In genomic region chr6:143564484-143565017, GRCh38 we compare ENCODE assay signal across 21 cellular contexts. TPM values are rescaled to one million over a fixed set of nuclear protein-coding genes. Genes with fewer than 3 reads are reported as not detected.
A peak's percentile ranks its signal among the peaks of the same experiment; 100 is the strongest.
DNase-seq lines count a peak whose midpoint lies in the region; ATAC-seq, FAIRE-seq and TF ChIP-seq lines count a peak whose summit lies in the region.
"Had no signal": no experiment of that assay in that cellular context is flagged by ENCODE, and none has a peak within 500 bp of the region (broad histone marks: within the 10 kb centered on the region; RNA-seq: fewer than 3 reads in every experiment).

No MANE protein-coding gene starts in this region.

- H3K27ac ChIP-seq in HepG2 (ENCODE audit: extremely low read length, insufficient read depth, low read length): no peak overlapping the region
- no peak overlapping the region for H3K27ac ChIP-seq in right lobe of liver
- H3K27ac ChIP-seq in right cardiac atrium (ENCODE audit: low read length): no peak overlapping the region
- H3K27ac ChIP-seq: PC-9 had no signal

- DNase-seq in HepG2 (ENCODE audit: low spot score): no peak
- no peak for DNase-seq in right lobe of liver
- DNase-seq in fibroblast of gingiva (ENCODE audit: low read depth): peak; percentile 46
- DNase-seq in right cardiac atrium: peak; percentile 60 to 64 (median 60)
- DNase-seq in NCI-H1436 (lab: John Stamatoyannopoulos, UW): no peak
- no peak for DNase-seq in COLO829 (ENCODE audit: low spot score)
- DNase-seq in HK-2 (ENCODE audit: unreplicated experiment): no peak
- DNase-seq in activated CD4-positive, alpha-beta memory T cell treated with anti-CD3 and anti-CD28 coated beads for 36 hours: no peak
- DNase-seq: BE2C, EL, GF-D8, KG1, NCI-H1092 treated with DMSO at 0.1 percent for 48 hours, NCI-H146, NCI-H2029, NCI-H226, NCI-H510A treated with DMSO at 0.1 percent for 48 hours, NCI-H748 treated with DMSO at 0.1 percent for 48 hours, PC-9, RPMI8226 had no signal

- no peak for TF ChIP-seq RAD21 in HepG2 (CRISPR knock-in tag; IDR thresholded peaks at IDR 0.05)

- H3K9me3 ChIP-seq in HepG2 (ENCODE audit: low read length): no peaks in the 10 kb centered on the region
- no peaks in the 10 kb centered on the region for H3K9me3 ChIP-seq in right lobe of liver
- H3K9me3 ChIP-seq in right cardiac atrium (ENCODE audit: control insufficient read depth, low read length): no peaks in the 10 kb centered on the region
- H3K9me3 ChIP-seq: BE2C had no signal

- H3K9ac ChIP-seq in HepG2 (ENCODE audit: insufficient read depth, low read depth, low read length): no peak overlapping the region

- ATAC-seq in HepG2 (no peak), right lobe of liver (no peak), right cardiac atrium (peak; percentile 73 to 90)

- no peaks in the 10 kb centered on the region for H3K4me1 ChIP-seq in HepG2 (ENCODE audit: insufficient read depth, low read length)
- no peaks in the 10 kb centered on the region for H3K4me1 ChIP-seq in right lobe of liver
- H3K4me1 ChIP-seq in right cardiac atrium (ENCODE audit: control insufficient read depth, insufficient read depth, low read length): no peaks in the 10 kb centered on the region
- H3K4me1 ChIP-seq: BE2C had no signal

- FAIRE-seq in HepG2 (lab: Jason Lieb, UNC): no peak
- FAIRE-seq: H54 had no signal

- BruUV-seq in HepG2 (replicated peaks; lab: Mats Ljungman, UMichigan): no TSS peak

- H3K36me3 ChIP-seq in HepG2 (replicated peaks in 1 of 2; ENCODE audit: control insufficient read depth in 1 of 2, insufficient read depth in 2 of 2, low read length in 2 of 2): no peaks in the 10 kb centered on the region
- H3K36me3 ChIP-seq in right lobe of liver: no peaks in the 10 kb centered on the region
- H3K36me3 ChIP-seq: BE2C had no signal

- peaks cover 6% of the 10 kb centered on the region for H3K36me3 Mint-ChIP-seq in activated CD4-positive, alpha-beta memory T cell treated with anti-CD3 and anti-CD28 coated beads for 36 hours

- WGBS in HepG2 (ENCODE audit: low lambda C conversion rate): 84% methylated on average over 6 of the region's 6 CpGs
- WGBS in right lobe of liver (ENCODE audit: insufficient coverage, low coverage, low lambda C conversion rate, missing lambda C conversion rate): 64% methylated on average over 3 of the region's 6 CpGs
- 61% methylated on average over 6 of the region's 6 CpGs for WGBS in right cardiac atrium

- no peak for TF ChIP-seq CTCF in HepG2 (CRISPR knock-in tag; IDR thresholded peaks at IDR 0.05)
- TF ChIP-seq CTCF in right lobe of liver (IDR thresholded peaks at IDR 0.05): no peak

- H3K27me3 Mint-ChIP-seq in activated CD4-positive, alpha-beta memory T cell treated with anti-CD3 and anti-CD28 coated beads for 36 hours: no peaks in the 10 kb centered on the region

- H3K4me3 ChIP-seq in HepG2 (replicated peaks in 1 of 3; ENCODE audit: insufficient read depth in 1 of 3, low read depth in 2 of 3, low read length in 3 of 3): no peak overlapping the region
- no peak overlapping the region for H3K4me3 ChIP-seq in right lobe of liver
- no peak overlapping the region for H3K4me3 ChIP-seq in right cardiac atrium (ENCODE audit: low read length)
- H3K4me3 ChIP-seq: PC-9 had no signal

- no peaks in the 10 kb centered on the region for H4K20me1 ChIP-seq in HepG2 (ENCODE audit: insufficient read depth, low read length)

- H3K79me2 ChIP-seq in HepG2 (ENCODE audit: insufficient read depth, low read length): no peaks in the 10 kb centered on the region

- POLR2A ChIA-PET in HepG2 (lab: Yijun Ruan, JAX): no interaction called here
- POLR2A ChIA-PET in activated CD4-positive, alpha-beta memory T cell treated with anti-CD3 and anti-CD28 coated beads for 36 hours (lab: Charles Lee): no interaction called here

- CTCF ChIA-PET in HepG2 (lab: Yijun Ruan, JAX; ENCODE audit: low intra/inter-chr PET ratio, low total read pairs): no interaction called here
- CTCF ChIA-PET in activated CD4-positive, alpha-beta memory T cell treated with anti-CD3 and anti-CD28 coated beads for 36 hours (lab: Charles Lee): interaction anchor here (0.9 to 1.8 kb wide), 2 partner anchors 11 to 449 kb away, joined by 3 to 4 read pairs; no protein-coding TSS in a partner anchor

- peaks cover 50% of the 10 kb centered on the region for H3K4me1 Mint-ChIP-seq in activated CD4-positive, alpha-beta memory T cell treated with anti-CD3 and anti-CD28 coated beads for 36 hours (ENCODE audit: low read depth)

- TF ChIP-seq POLR2A in HepG2 (IDR thresholded peaks at IDR 0.05; ENCODE audit: insufficient read depth in 1 of 2, low read depth in 2 of 2, low read length in 2 of 2) (no peak), right lobe of liver (IDR thresholded peaks at IDR 0.05) (no peak)

- H3K4me3 Mint-ChIP-seq in activated CD4-positive, alpha-beta memory T cell treated with anti-CD3 and anti-CD28 coated beads for 36 hours: no peak overlapping the region

- intact Hi-C loops in HepG2 (cut with micrococcal nuclease; ENCODE audit: unreplicated experiment) (no loop called here), right lobe of liver (cut with DNase I) (no loop called here), right cardiac atrium (cut with DNase I) (no loop called here)
- intact Hi-C loops in activated CD4-positive, alpha-beta memory T cell treated with anti-CD3 and anti-CD28 coated beads for 36 hours (cut with micrococcal nuclease): loop anchor here (5.0 kb wide), 2 partner anchors 112 to 498 kb away; partner anchors contain the start of genes ADAT2 and PEX3

- TF ChIP-seq EP300 in HepG2 (IDR thresholded peaks at IDR 0.05; ENCODE audit: low read depth in 2 of 2, low read length in 2 of 2): no peak
- no peak for TF ChIP-seq EP300 in HepG2 (CRISPR knock-in tag; IDR thresholded peaks at IDR 0.05; ENCODE audit: borderline replicate concordance)

- no peak overlapping the region for H3K27ac Mint-ChIP-seq in activated CD4-positive, alpha-beta memory T cell treated with anti-CD3 and anti-CD28 coated beads for 36 hours

- H3K27me3 ChIP-seq in HepG2 (ENCODE audit: control insufficient read depth in 1 of 2, insufficient read depth in 2 of 2, low read length in 2 of 2) (no peaks in the 10 kb centered on the region), right lobe of liver (no peaks in the 10 kb centered on the region), right cardiac atrium (ENCODE audit: control insufficient read depth, insufficient read depth) (no peaks in the 10 kb centered on the region)
- H3K27me3 ChIP-seq: BE2C had no signal

- H3K9me3 Mint-ChIP-seq in activated CD4-positive, alpha-beta memory T cell treated with anti-CD3 and anti-CD28 coated beads for 36 hours: no peaks in the 10 kb centered on the region

- H2AFZ ChIP-seq in HepG2 (ENCODE audit: low read length): no peak overlapping the region
- H2AFZ ChIP-seq: PC-9 had no signal

- no peak overlapping the region for H3K4me2 ChIP-seq in HepG2 (ENCODE audit: low read depth, low read length)
- H3K4me2 ChIP-seq: PC-9 had no signal

- in situ Hi-C loops in HepG2 (cut with HindIII; ENCODE audit: extremely low pct_ligation_motif_present, low pct_unique_long_range_greater_than_20kb): no loop called here

TF ChIP-seq in HepG2, 621 proteins besides CTCF, POLR2A, EP300 and RAD21:
- TF ChIP-seq ZNF660 (CRISPR knock-in tag; IDR thresholded peaks at IDR 0.05; ENCODE audit: borderline replicate concordance, low read depth) (no peak), SIX4 (CRISPR knock-in tag; IDR thresholded peaks at IDR 0.05) (no peak), ZFY (CRISPR knock-in tag; IDR thresholded peaks at IDR 0.05) (no peak), ZNF564 (CRISPR knock-in tag; IDR thresholded peaks at IDR 0.05) (no peak), ZBTB25 (CRISPR knock-in tag; IDR thresholded peaks at IDR 0.05) (no peak), MAFK (conservative IDR thresholded peaks at IDR 0.05 in 1 of 2, IDR thresholded peaks at IDR 0.05 in 1 of 2; ENCODE audit: low read length in 2 of 2) (peak; percentile 89 to 94), MAFF (IDR thresholded peaks at IDR 0.05; ENCODE audit: low read depth, low read length) (peak; percentile 91), MEIS1 (CRISPR knock-in tag; IDR thresholded peaks at IDR 0.05; ENCODE audit: borderline replicate concordance) (no peak)
TF ChIP-seq in HepG2: peak in this region for 2.

RNA-seq across cellular contexts. Expression of gene FUCA2, which starts 53.0 kb away (rescaled TPM):
- total RNA-seq in HepG2 (2016; rRNA removed; fragmentation: Illumina TruSeq; extraction: Trizol): 60.9 and 144 TPM in 2 replicates
- total RNA-seq in HepG2 (2016; cell fraction: cytosol; rRNA removed; fragmentation: Illumina TruSeq; extraction: Trizol; ENCODE audit: low read depth): 23.5 and 26.4 TPM in 2 replicates
- total RNA-seq in HepG2 (2016; cell fraction: insoluble cytoplasmic fraction; rRNA removed; fragmentation: Illumina TruSeq; extraction: Trizol): 55.0 and 140 TPM in 2 replicates
- total RNA-seq in HepG2 (2016; cell fraction: membrane; rRNA removed; fragmentation: Illumina TruSeq; extraction: Trizol): 36.8 and 44.6 TPM in 2 replicates
- total RNA-seq in HepG2 (2016; cell fraction: nucleus; rRNA removed; fragmentation: Illumina TruSeq; extraction: Trizol): 123 and 143 TPM in 2 replicates
- 63.3 and 87.4 TPM in 2 replicates for polyA plus RNA-seq in HepG2 (2011; rRNA removed)
- 54.5 and 64.8 TPM in 2 replicates for polyA plus RNA-seq in HepG2 (2011; cell fraction: cytosol; rRNA removed)
- 27.1 and 30.2 TPM in 2 replicates for polyA plus RNA-seq in HepG2 (2011; cell fraction: nucleus; rRNA removed)
- polyA plus RNA-seq in HepG2 (2012): 72.3 and 89.4 TPM in 2 replicates
- 26.5 and 27.8 TPM in 2 replicates for polyA plus RNA-seq in HepG2 (2016; cell fraction: cytosol; fragmentation: Illumina TruSeq; extraction: Trizol; ENCODE audit: low read depth)
- 56.4 and 62.4 TPM in 2 replicates for polyA plus RNA-seq in HepG2 (2016; cell fraction: insoluble cytoplasmic fraction; fragmentation: Illumina TruSeq; extraction: Trizol; ENCODE audit: low read depth)
- polyA plus RNA-seq in HepG2 (2016; cell fraction: membrane; fragmentation: Illumina TruSeq; extraction: Trizol; ENCODE audit: low read depth): 30.3 and 34.9 TPM in 2 replicates
- polyA plus RNA-seq in HepG2 (2016; cell fraction: nucleus; fragmentation: Illumina TruSeq; extraction: Trizol; ENCODE audit: insufficient read depth, low read depth): 188 and 199 TPM in 2 replicates
- polyA minus RNA-seq in HepG2 (2011; rRNA and poly(A)+ RNA removed; ENCODE audit: low replicate concordance): 29.0 and 29.5 TPM in 2 replicates
- polyA minus RNA-seq in HepG2 (2011; cell fraction: cytosol; rRNA and poly(A)+ RNA removed): 29.7 and 34.5 TPM in 2 replicates
- polyA minus RNA-seq in HepG2 (2011; cell fraction: nucleus; rRNA and poly(A)+ RNA removed): 28.2 and 30.0 TPM in 2 replicates
- 10 to 100 TPM; 28.6 to 58.7 (median 35.1) TPM for total RNA-seq in right lobe of liver
- 10 to 100 TPM; 32.2 to 44.0 (median 38.7) TPM for total RNA-seq in right cardiac atrium
- 25.1 TPM for polyA plus RNA-seq in right cardiac atrium
- total RNA-seq in activated CD4-positive, alpha-beta memory T cell treated with anti-CD3 and anti-CD28 coated beads for 36 hours: 10 to 100 TPM; 16.5 to 16.8 TPM

Comparison
In these comparisons a context has a peak if more than half of its experiments do, and no peak if none do; other contexts are left out.
1. ATAC-seq: peak in right cardiac atrium (2 of 2); none in HepG2 (single experiment) and right lobe of liver (0 of 4).
2. DNase-seq: peak in fibroblast of gingiva (single experiment) and right cardiac atrium (3 of 3); none in HepG2 (single experiment), right lobe of liver (0 of 3), NCI-H1436 (single experiment), COLO829 (single experiment), HK-2 (single experiment) and activated CD4-positive, alpha-beta memory T cell treated with anti-CD3 and anti-CD28 coated beads for 36 hours (single experiment).